29 cellular contexts compared by ENCODE assay signal in the genomic region with DNA sequence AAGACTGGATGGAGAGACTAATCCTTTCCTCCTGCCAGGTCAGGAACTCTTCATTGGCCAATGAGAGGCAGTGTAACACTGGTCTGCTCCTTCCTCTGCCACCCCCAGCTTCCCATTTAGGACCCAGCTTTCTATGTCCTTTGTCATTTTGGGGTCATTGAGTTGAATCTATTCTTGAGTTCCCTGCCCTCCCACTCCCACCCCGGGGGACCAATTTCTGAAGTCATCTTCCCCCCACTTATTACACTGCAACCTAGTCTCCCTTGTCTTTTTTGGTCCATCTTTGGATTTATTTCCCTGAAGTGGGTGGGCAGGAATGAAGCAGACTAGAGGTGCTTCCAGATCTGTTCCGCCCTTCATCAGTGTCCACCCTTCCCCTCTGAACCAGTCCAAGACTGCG. TPM values are rescaled to one million over a fixed set of nuclear protein-coding genes. Genes with fewer than 3 reads are reported as not detected.
A peak's percentile ranks its signal among the peaks of the same experiment; 100 is the strongest.
DNase-seq lines count a peak whose midpoint lies in the region; ATAC-seq, FAIRE-seq and TF ChIP-seq lines count a peak whose summit lies in the region.
"Had no signal": no experiment of that assay in that cellular context is flagged by ENCODE, and none has a peak within 500 bp of the region (broad histone marks: within the 10 kb centered on the region; RNA-seq: fewer than 3 reads in every experiment).

No MANE protein-coding gene starts in this region.

- intact Hi-C loops in K562 (cut with micrococcal nuclease) = no loop called here
- intact Hi-C loops in CD8-positive, alpha-beta T cell (cut with DNase I, micrococcal nuclease) = no loop called here

- CTCF ChIA-PET in K562 (lab: Yijun Ruan, JAX; ENCODE audit: low intra/inter-chr PET ratio) = interaction anchor here (0.6 kb wide), 1 partner anchor 129 kb away, joined by 7 read pairs; no protein-coding TSS in a partner anchor
- CTCF ChIA-PET in CD8-positive, alpha-beta T cell (lab: Charles Lee) = interaction anchor here (7.2 to 33.4 kb wide), 3 partner anchors 10 to 26 kb away, joined by 37 to 1006 read pairs (median 85); a partner anchor contains a TSS

- H3K18ac ChIP-seq in mesendoderm (ENCODE audit: low read length) = peak overlapping the region; percentile 3

- H3K56ac ChIP-seq in mesendoderm (ENCODE audit: low read length) = peak overlapping the region; percentile 58

- no peak overlapping the region for H3K4ac ChIP-seq in mesendoderm (ENCODE audit: low read depth, low read length)

- H3K4me1 ChIP-seq in BLaER1 = peaks cover 63% of the 10 kb centered on the region
- peaks cover 25 to 77% of the 10 kb centered on the region in 2 experiments for H3K4me1 ChIP-seq in K562 (replicated peaks in 1 of 2; ENCODE audit: control insufficient read depth in 2 of 2, insufficient read depth in 2 of 2, low read length in 2 of 2)
- H3K4me1 ChIP-seq in mesendoderm (ENCODE audit: control insufficient read depth, low read depth, low read length) = peaks cover 41% of the 10 kb centered on the region
- H3K4me1 ChIP-seq in thoracic aorta (ENCODE audit: control insufficient read depth in 1 of 2, low read depth in 2 of 2) = peaks cover 51 to 95% of the 10 kb centered on the region in 2 donors
- no peaks in the 10 kb centered on the region for H3K4me1 ChIP-seq in CD8-positive, alpha-beta T cell (ENCODE audit: insufficient read depth, low read length)
- H3K4me1 ChIP-seq: Caco-2 had no signal

- no peak for FAIRE-seq in K562 (lab: Jason Lieb, UNC)

- WGBS in K562 (ENCODE audit: insufficient coverage, low coverage, missing lambda C conversion rate) = 49% methylated on average over 3 of the region's 3 CpGs
- WGBS in mesendoderm (ENCODE audit: extremely low coverage, insufficient coverage, low lambda C conversion rate) = no CpG with 5 or more reads among the region's 3 CpGs

- H3K79me2 ChIP-seq in K562 (ENCODE audit: control insufficient read depth, insufficient read depth, low read length) (no peaks in the 10 kb centered on the region), mesendoderm (ENCODE audit: control insufficient read depth, insufficient read depth, low read length) (no peaks in the 10 kb centered on the region)

- H3K9me3 Mint-ChIP-seq in CD8-positive, alpha-beta T cell = no peaks in the 10 kb centered on the region
- H3K9me3 Mint-ChIP-seq: activated CD4-positive, alpha-beta T cell treated with anti-CD3 and anti-CD28 coated beads, Interleukin-2, amount 10 ng/mL, durations not matched to agents 24 days and 14 days; activated T-cell treated with anti-CD3 and anti-CD28 coated beads, Interleukin-2, amount 50 U/mL, for 4 hours; natural killer cell treated with Interleukin-12 subunit alpha and Interleukin-12 subunit beta and Interleukin-15 and Interleukin-18, amount 100 ng/mL, for 72 hours had no signal

- 0 out of 2 replicates have a peak overlapping the region, but pooled peaks have one; percentile 23 for H2AFZ ChIP-seq in K562 (ENCODE audit: low read depth, low read length)
- H2AFZ ChIP-seq: PC-9 had no signal

- H2BK15ac ChIP-seq in mesendoderm (replicated peaks; ENCODE audit: low read depth) = peak overlapping the region; percentile 39

- no peak for TF ChIP-seq RAD21 in K562 (CRISPR knock-in tag; conservative IDR thresholded peaks at IDR 0.05 in 1 of 2, IDR thresholded peaks at IDR 0.05 in 1 of 2)

- H2BK5ac ChIP-seq in mesendoderm (ENCODE audit: low read length) = peak overlapping the region; percentile 59

- H3K79me1 ChIP-seq in mesendoderm (ENCODE audit: low read length) = no peaks in the 10 kb centered on the region

- BruUV-seq in K562 (replicated peaks; lab: Mats Ljungman, UMichigan) = no TSS peak

- TF ChIP-seq CTCF in K562 (IDR thresholded peaks at IDR 0.05 in 2 of 3, conservative IDR thresholded peaks at IDR 0.05 in 1 of 3; ENCODE audit: insufficient read depth in 2 of 3, low read depth in 1 of 3, low read length in 3 of 3) (no peak), thoracic aorta (IDR thresholded peaks at IDR 0.05) (no peak)
- no peak for TF ChIP-seq CTCF in CD8-positive, alpha-beta T cell (IDR thresholded peaks at IDR 0.05)

- no peaks in the 10 kb centered on the region for H3K9me3 ChIP-seq in BLaER1
- no peaks in the 10 kb centered on the region for H3K9me3 ChIP-seq in K562 (replicated peaks; ENCODE audit: control insufficient read depth, insufficient read depth, low read depth, low read length)
- no peaks in the 10 kb centered on the region for H3K9me3 ChIP-seq in thoracic aorta
- no peaks in the 10 kb centered on the region for H3K9me3 ChIP-seq in CD8-positive, alpha-beta T cell (ENCODE audit: low read length)
- H3K9me3 ChIP-seq: adrenal gland, Caco-2, ovary had no signal

- H4K20me1 ChIP-seq in BLaER1 (no peaks in the 10 kb centered on the region), K562 (replicated peaks; ENCODE audit: control insufficient read depth, insufficient read depth, low read length) (no peaks in the 10 kb centered on the region)

- no peak overlapping the region for H2BK120ac ChIP-seq in mesendoderm (ENCODE audit: low read depth, low read length)

- no peaks in the 10 kb centered on the region for H3K36me3 ChIP-seq in BLaER1
- H3K36me3 ChIP-seq in K562 (ENCODE audit: control insufficient read depth, insufficient read depth, low read length) = no peaks in the 10 kb centered on the region
- H3K36me3 ChIP-seq in mesendoderm (ENCODE audit: control insufficient read depth, insufficient read depth, low read length) = no peaks in the 10 kb centered on the region
- no peaks in the 10 kb centered on the region for H3K36me3 ChIP-seq in thoracic aorta
- H3K36me3 ChIP-seq in CD8-positive, alpha-beta T cell (ENCODE audit: insufficient read depth, low read length) = no peaks in the 10 kb centered on the region
- H3K36me3 ChIP-seq: adrenal gland, brain microvascular endothelial cell, ovary, WERI-Rb-1 had no signal

- H3K27me3 Mint-ChIP-seq in CD8-positive, alpha-beta T cell (ENCODE audit: low read depth) = no peaks in the 10 kb centered on the region
- H3K27me3 Mint-ChIP-seq: natural killer cell treated with Interleukin-12 subunit alpha and Interleukin-12 subunit beta and Interleukin-15 and Interleukin-18, amount 100 ng/mL, for 72 hours had no signal

- no peak for TF ChIP-seq POLR2A in K562 (conservative IDR thresholded peaks at IDR 0.05)

- no peak overlapping the region for H3K23ac ChIP-seq in mesendoderm (ENCODE audit: low read length)

- H4K8ac ChIP-seq in mesendoderm (ENCODE audit: low read depth, low read length) = no peak overlapping the region

- no peaks in the 10 kb centered on the region for H3K9me1 ChIP-seq in K562 (ENCODE audit: control insufficient read depth, insufficient read depth, low read length)

- peaks cover 29% of the 10 kb centered on the region for H3K4me1 Mint-ChIP-seq in CD8-positive, alpha-beta T cell (ENCODE audit: low read depth)

- in situ Hi-C loops in K562 (cut with MboI) = no loop called here

- H3K9ac ChIP-seq in BLaER1 (no peak overlapping the region), K562 (ENCODE audit: insufficient read depth in 1 of 2, low read depth in 2 of 2, low read length in 2 of 2) (no peak overlapping the region), mesendoderm (ENCODE audit: low read length) (no peak overlapping the region)

- POLR2A ChIA-PET in K562 (lab: Yijun Ruan, JAX) = interaction anchor here (0.6 to 2.9 kb wide), 5 partner anchors 12 to 422 kb away, joined by 3 to 8 read pairs (median 7); a partner anchor contains a TSS
- POLR2A ChIA-PET in CD8-positive, alpha-beta T cell (lab: Charles Lee) = no interaction called here

- no peaks in the 10 kb centered on the region for H3K36me3 Mint-ChIP-seq in CD8-positive, alpha-beta T cell
- H3K36me3 Mint-ChIP-seq: natural killer cell treated with Interleukin-12 subunit alpha and Interleukin-12 subunit beta and Interleukin-15 and Interleukin-18, amount 100 ng/mL, for 72 hours had no signal

- H3K27ac ChIP-seq in BLaER1 (no peak overlapping the region), K562 (ENCODE audit: extremely low read depth, low read depth, low read length) (no peak overlapping the region; the same call in 2 of the 3 replicates), mesendoderm (ENCODE audit: low read depth, low read length) (no peak overlapping the region), thoracic aorta (peak overlapping the region; percentile 89 to 93)
- H3K27ac ChIP-seq in CD8-positive, alpha-beta T cell (ENCODE audit: low read depth, low read length) = no peak overlapping the region
- H3K27ac ChIP-seq: brain microvascular endothelial cell, epithelial cell of prostate, ovary, PC-9, WERI-Rb-1 had no signal

- H3K27me3 ChIP-seq in BLaER1 = no peaks in the 10 kb centered on the region
- H3K27me3 ChIP-seq in K562 (ENCODE audit: control insufficient read depth in 2 of 2, insufficient read depth in 2 of 2, low read length in 2 of 2) = no peaks in the 10 kb centered on the region
- no peaks in the 10 kb centered on the region for H3K27me3 ChIP-seq in mesendoderm (ENCODE audit: insufficient read depth, low read length, poor library complexity)
- H3K27me3 ChIP-seq in thoracic aorta (replicated peaks; ENCODE audit: insufficient read depth) = no peaks in the 10 kb centered on the region
- H3K27me3 ChIP-seq in CD8-positive, alpha-beta T cell (ENCODE audit: insufficient read depth, low read length) = no peaks in the 10 kb centered on the region
- H3K27me3 ChIP-seq: adrenal gland, brain microvascular endothelial cell, ovary had no signal

- peak overlapping the region; percentile 75; the same call in 1 of the 2 replicates for H3K4me2 ChIP-seq in BLaER1
- peak overlapping the region; percentile 3; the same call in 1 of the 2 replicates for H3K4me2 ChIP-seq in K562 (ENCODE audit: insufficient read depth, low read length)
- H3K4me2 ChIP-seq in mesendoderm (ENCODE audit: low read length) = no peak overlapping the region
- H3K4me2 ChIP-seq: PC-9 had no signal

- peak overlapping the region; percentile 90 for H2AK5ac ChIP-seq in mesendoderm (ENCODE audit: low read length)

- ATAC-seq in K562 (no peak), thoracic aorta (ENCODE audit: insufficient number of reproducible peaks, low FRiP score, low read depth) (no peak)
- ATAC-seq in CD8-positive, alpha-beta T cell = no peak
- ATAC-seq: activated T-cell treated with anti-CD3 and anti-CD28 coated beads, Interleukin-2, amount 50 U/mL, for 4 hours; natural killer cell treated with Interleukin-12 subunit alpha and Interleukin-12 subunit beta and Interleukin-15 and Interleukin-18, amount 100 ng/mL, for 72 hours had no signal

- no peak overlapping the region for H4K5ac ChIP-seq in mesendoderm (ENCODE audit: low read length)

- no peak overlapping the region for H3K27ac Mint-ChIP-seq in CD8-positive, alpha-beta T cell
- H3K27ac Mint-ChIP-seq: activated CD4-positive, alpha-beta T cell treated with anti-CD3 and anti-CD28 coated beads, Interleukin-2, amount 10 ng/mL, durations not matched to agents 24 days and 14 days; H9; IgD-negative memory B cell had no signal

- TF ChIP-seq EP300 in K562 (IDR thresholded peaks at IDR 0.05; ENCODE audit: low read length) = no peak

- DNase-seq in K562 (ENCODE audit: extremely low read depth in 1 of 4, low spot score in 3 of 4) = no peak
- no peak for DNase-seq in mesendoderm
- DNase-seq in thoracic aorta (ENCODE audit: low spot score) = no peak
- DNase-seq in CD8-positive, alpha-beta T cell = no peak
- DNase-seq in hypothalamus (lab: John Stamatoyannopoulos, UW) = no peak
- no peak for DNase-seq in activated CD4-positive, alpha-beta T cell treated with anti-CD3 and anti-CD28 coated beads for 4 hours
- DNase-seq: activated CD4-positive, alpha-beta T cell treated with anti-CD3 and anti-CD28 coated beads, Interleukin-2, amount 10 ng/mL, durations not matched to agents 24 days and 14 days; activated naive CD4-positive, alpha-beta T cell; activated T-cell treated with anti-CD3 and anti-CD28 coated beads, Interleukin-2, amount 50 U/mL, for 4 hours; brain microvascular endothelial cell; C1 segment of cervical spinal cord; Caco-2; DMS79; GDM1; H9; NCI-H1105; NCI-H2029 treated with DMSO at 0.1 percent for 48 hours; ovary; PC-9; SHP77 treated with DMSO at 0.1 percent for 48 hours; stimulated activated CD4-positive, alpha-beta T cell treated with anti-CD3 and anti-CD28 coated beads, Interleukin-2, amount 100 ng/mL, for 48 hours; T-helper 9 cell; WERI-Rb-1 had no signal

- no peak overlapping the region for H3K4me3 Mint-ChIP-seq in CD8-positive, alpha-beta T cell
- H3K4me3 Mint-ChIP-seq: activated CD4-positive, alpha-beta T cell treated with anti-CD3 and anti-CD28 coated beads, Interleukin-2, amount 10 ng/mL, durations not matched to agents 24 days and 14 days; activated T-cell treated with anti-CD3 and anti-CD28 coated beads, Interleukin-2, amount 50 U/mL, for 4 hours; H9; IgD-negative memory B cell had no signal

- no peak overlapping the region for H3K4me3 ChIP-seq in BLaER1
- H3K4me3 ChIP-seq in K562 = no peak overlapping the region
- H3K4me3 ChIP-seq in mesendoderm (ENCODE audit: low read length) = no peak overlapping the region
- no peak overlapping the region for H3K4me3 ChIP-seq in thoracic aorta
- no peak overlapping the region for H3K4me3 ChIP-seq in CD8-positive, alpha-beta T cell (ENCODE audit: low read depth, low read length)
- H3K4me3 ChIP-seq: adrenal gland, ovary, PC-9 had no signal

RNA-seq across cellular contexts. Expression of a gene that starts 7.6 kb away (rescaled TPM):
- total RNA-seq in K562 (2011; cell fraction: chromatin; rRNA removed; ENCODE audit: low replicate concordance) = 326 and 672 TPM in 2 replicates
- total RNA-seq in K562 (2011; cell fraction: nucleolus; rRNA removed) = 425 and 592 TPM in 2 replicates
- 368 and 393 TPM in 2 replicates for total RNA-seq in K562 (2011; cell fraction: nucleoplasm; rRNA removed)
- total RNA-seq in K562 (2014; rRNA removed) (47.4 and 59.0 TPM in 2 replicates), K562 (2014; rRNA removed; fragmentation: Illumina TruSeq; extraction: Trizol) (41.7 and 49.0 TPM in 2 replicates), K562 (2015; rRNA removed; fragmentation: Illumina TruSeq; extraction: Trizol) (33.7 and 34.5 TPM in 2 replicates), K562 (2021) (71.0 and 75.2 TPM in 2 replicates), thoracic aorta (100 to 1,000 TPM; 752 to 847 TPM)
- polyA plus RNA-seq in K562 (2011; rRNA removed) (55.5 and 114 TPM in 2 replicates), K562 (2014; fragmentation: Illumina TruSeq; extraction: Trizol) (82.1 and 82.8 TPM in 2 replicates), K562 (2014; fragmentation: Nextera tagmentation; extraction: Ambion mirVana) (1 to 10 TPM; 9.1 to 9.2 TPM), K562 (2014; rRNA removed) (34.0 and 36.0 TPM in 2 replicates)
- 44.7 and 52.4 TPM in 2 replicates for polyA plus RNA-seq in K562 (2011; cell fraction: cytosol; rRNA removed)
- polyA plus RNA-seq in K562 (2011; cell fraction: nucleus; rRNA removed) = 273 and 364 TPM in 2 replicates
- 58.8 and 103 TPM in 2 replicates for polyA plus RNA-seq in K562 (2012)
- polyA minus RNA-seq in K562 (2011; rRNA and poly(A)+ RNA removed) = 104 and 113 TPM in 2 replicates
- 72.0 and 119 TPM in 2 replicates for polyA minus RNA-seq in K562 (2011; cell fraction: cytosol; rRNA and poly(A)+ RNA removed)
- polyA minus RNA-seq in K562 (2011; cell fraction: nucleus; rRNA and poly(A)+ RNA removed) = 150 and 186 TPM in 2 replicates
- 39.8 TPM for polyA plus RNA-seq in mesendoderm (2013, experiment 1 of 2)
- polyA plus RNA-seq in mesendoderm (2013, experiment 2 of 2) = 35.6 TPM
- total RNA-seq in CD8-positive, alpha-beta T cell = 100 to 1,000 TPM; 115 to 125 TPM

RNA-seq across cellular contexts. Expression of a gene that starts 42.2 kb away (rescaled TPM):
- 8.1 and 25.0 TPM in 2 replicates for total RNA-seq in K562 (2011; cell fraction: chromatin; rRNA removed; ENCODE audit: low replicate concordance)
- 9.7 and 11.1 TPM in 2 replicates for total RNA-seq in K562 (2011; cell fraction: nucleolus; rRNA removed)
- 9.7 and 11.8 TPM in 2 replicates for total RNA-seq in K562 (2011; cell fraction: nucleoplasm; rRNA removed)
- 15.9 and 17.7 TPM in 2 replicates for total RNA-seq in K562 (2014; rRNA removed)
- 3.5 and 3.7 TPM in 2 replicates for total RNA-seq in K562 (2014; rRNA removed; fragmentation: Illumina TruSeq; extraction: Trizol)
- 5.9 and 8.7 TPM in 2 replicates for total RNA-seq in K562 (2015; rRNA removed; fragmentation: Illumina TruSeq; extraction: Trizol)
- 96.5 and 111 TPM in 2 replicates for total RNA-seq in K562 (2021)
- 7.7 and 15.6 TPM in 2 replicates for polyA plus RNA-seq in K562 (2011; rRNA removed)
- polyA plus RNA-seq in K562 (2011; cell fraction: cytosol; rRNA removed) = 11.8 and 25.5 TPM in 2 replicates
- 15.0 and 32.1 TPM in 2 replicates for polyA plus RNA-seq in K562 (2011; cell fraction: nucleus; rRNA removed)
- polyA plus RNA-seq in K562 (2012) = 35.9 and 43.9 TPM in 2 replicates
- polyA plus RNA-seq in K562 (2014; fragmentation: Illumina TruSeq; extraction: Trizol) = 65.7 and 88.2 TPM in 2 replicates
- polyA plus RNA-seq in K562 (2014; fragmentation: Nextera tagmentation; extraction: Ambion mirVana) = 1 to 10 TPM; 1.0 TPM
- 30.3 and 34.6 TPM in 2 replicates for polyA plus RNA-seq in K562 (2014; rRNA removed)
- polyA minus RNA-seq in K562 (2011; rRNA and poly(A)+ RNA removed) = 4.7 and 6.3 TPM in 2 replicates
- 31.2 and 48.8 TPM in 2 replicates for polyA minus RNA-seq in K562 (2011; cell fraction: cytosol; rRNA and poly(A)+ RNA removed)
- 6.7 and 8.1 TPM in 2 replicates for polyA minus RNA-seq in K562 (2011; cell fraction: nucleus; rRNA and poly(A)+ RNA removed)
- polyA plus RNA-seq in mesendoderm (2013, experiment 1 of 2) = 6.6 TPM
- polyA plus RNA-seq in mesendoderm (2013, experiment 2 of 2) = 6.0 TPM
- total RNA-seq in thoracic aorta = 10 to 100 TPM in 1 of 2 donors, 1 to 10 TPM in 1; 7.4 to 19.0 TPM
- 1 to 10 TPM; 2.1 TPM for total RNA-seq in CD8-positive, alpha-beta T cell

RNA-seq across cellular contexts. Expression of a gene that starts 46.7 kb away (rescaled TPM):
- 171 and 231 TPM in 2 replicates for total RNA-seq in K562 (2011; cell fraction: chromatin; rRNA removed; ENCODE audit: low replicate concordance)
- 114 and 120 TPM in 2 replicates for total RNA-seq in K562 (2011; cell fraction: nucleolus; rRNA removed)
- total RNA-seq in K562 (2011; cell fraction: nucleoplasm; rRNA removed) = 142 and 195 TPM in 2 replicates
- 247 and 289 TPM in 2 replicates for total RNA-seq in K562 (2014; rRNA removed)
- 426 and 493 TPM in 2 replicates for total RNA-seq in K562 (2014; rRNA removed; fragmentation: Illumina TruSeq; extraction: Trizol)
- 370 and 390 TPM in 2 replicates for total RNA-seq in K562 (2015; rRNA removed; fragmentation: Illumina TruSeq; extraction: Trizol)
- 275 and 293 TPM in 2 replicates for total RNA-seq in K562 (2021)
- 755 and 772 TPM in 2 replicates for polyA plus RNA-seq in K562 (2011; rRNA removed)
- polyA plus RNA-seq in K562 (2011; cell fraction: cytosol; rRNA removed) = 401 and 610 TPM in 2 replicates
- 280 and 410 TPM in 2 replicates for polyA plus RNA-seq in K562 (2011; cell fraction: nucleus; rRNA removed)
- polyA plus RNA-seq in K562 (2012) = 413 and 440 TPM in 2 replicates
- 506 and 588 TPM in 2 replicates for polyA plus RNA-seq in K562 (2014; fragmentation: Illumina TruSeq; extraction: Trizol)
- polyA plus RNA-seq in K562 (2014; fragmentation: Nextera tagmentation; extraction: Ambion mirVana) = 1,000 to 10,000 TPM; 1,162 to 1,335 TPM
- 490 and 525 TPM in 2 replicates for polyA plus RNA-seq in K562 (2014; rRNA removed)
- polyA minus RNA-seq in K562 (2011; rRNA and poly(A)+ RNA removed) = 316 and 357 TPM in 2 replicates
- 105 and 110 TPM in 2 replicates for polyA minus RNA-seq in K562 (2011; cell fraction: cytosol; rRNA and poly(A)+ RNA removed)
- 61.3 and 121 TPM in 2 replicates for polyA minus RNA-seq in K562 (2011; cell fraction: nucleus; rRNA and poly(A)+ RNA removed)
- polyA plus RNA-seq in mesendoderm (2013, experiment 1 of 2) = 2.7 TPM
- polyA plus RNA-seq in mesendoderm (2013, experiment 2 of 2) = 2.8 TPM
- not detected for total RNA-seq in thoracic aorta
- total RNA-seq in CD8-positive, alpha-beta T cell = 1 to 10 TPM in 1 of 2 experiments, not detected in 1; 1.0 TPM
- total RNA-seq: Caco-2, chondrocyte, H9, PC-9 had no signal

Comparison
In these comparisons a context has a peak if more than half of its experiments do, and no peak if none do; other contexts are left out.
1. H3K27ac ChIP-seq: peak in thoracic aorta (2 of 2); none in BLaER1 (single experiment), K562 (single experiment), mesendoderm (single experiment) and CD8-positive, alpha-beta T cell (single experiment).
2. RNA of a gene that starts 46.7 kb away (total RNA-seq): 114 to 493 TPM in K562; 1.0 TPM in CD8-positive, alpha-beta T cell and not detected in thoracic aorta; every median in the first group is over 10 times any median in the second.